In the genomic region with DNA sequence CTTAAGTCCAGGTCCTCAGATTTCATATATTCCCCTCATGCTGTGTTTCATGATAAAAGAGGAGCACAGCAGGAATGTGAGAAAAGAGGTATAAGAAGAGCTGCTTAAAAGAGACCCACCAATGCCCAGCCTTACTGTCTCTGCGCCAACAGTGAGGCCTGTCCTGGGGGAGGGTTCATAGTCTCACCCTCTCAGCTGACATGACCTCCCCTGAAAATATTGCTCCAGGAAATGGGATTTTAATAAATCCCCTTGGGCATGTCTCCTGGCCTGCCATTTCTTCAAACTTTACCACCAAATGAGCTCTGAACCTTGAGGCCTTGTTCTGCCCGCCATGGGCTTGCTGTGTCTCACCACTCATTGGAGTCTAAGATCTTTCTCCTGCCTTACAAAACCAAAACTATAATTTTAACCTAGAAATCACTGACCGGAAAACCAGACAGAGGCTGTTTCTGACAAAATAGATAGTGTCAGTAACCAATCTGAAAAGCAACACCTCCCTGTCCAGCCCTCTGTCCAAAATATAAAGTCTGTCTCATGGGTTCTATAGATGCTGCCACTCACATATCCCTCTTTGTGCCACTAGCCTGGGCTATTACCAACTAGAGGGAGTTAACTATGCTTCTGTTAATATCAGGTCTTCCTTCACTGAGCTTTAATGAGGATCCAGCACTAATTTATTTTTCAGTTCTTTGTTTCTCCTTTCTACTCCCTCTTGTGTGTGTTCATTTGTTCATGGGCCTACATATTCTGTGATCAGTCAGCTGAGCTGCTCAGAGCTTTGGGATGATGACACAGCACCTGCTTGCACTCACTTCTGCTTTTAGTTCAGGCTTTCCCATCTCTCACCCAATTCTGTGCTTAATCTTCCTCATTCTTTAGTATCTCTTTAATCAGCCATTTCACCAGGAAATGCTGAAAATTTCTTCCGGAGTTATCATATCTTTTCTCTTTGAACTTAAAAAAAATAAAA, we compare ENCODE assay signal across 9 cellular contexts. TPM values are rescaled to one million over a fixed set of nuclear protein-coding genes. Genes with fewer than 3 reads are reported as not detected.
A peak's percentile ranks its signal among the peaks of the same experiment; 100 is the strongest.
DNase-seq lines count a peak whose midpoint lies in the region; ATAC-seq and TF ChIP-seq lines count a peak whose summit lies in the region.
"Had no signal": no experiment of that assay in that cellular context is flagged by ENCODE, and none has a peak within 500 bp of the region (broad histone marks: within the 10 kb centered on the region; RNA-seq: fewer than 3 reads in every experiment).

A gene with protein sequence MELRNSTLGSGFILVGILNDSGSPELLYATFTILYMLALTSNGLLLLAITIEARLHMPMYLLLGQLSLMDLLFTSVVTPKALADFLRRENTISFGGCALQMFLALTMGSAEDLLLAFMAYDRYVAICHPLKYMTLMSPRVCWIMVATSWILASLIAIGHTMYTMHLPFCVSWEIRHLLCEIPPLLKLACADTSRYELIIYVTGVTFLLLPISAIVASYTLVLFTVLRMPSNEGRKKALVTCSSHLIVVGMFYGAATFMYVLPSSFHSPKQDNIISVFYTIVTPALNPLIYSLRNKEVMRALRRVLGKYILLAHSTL (minus strand): TSS at position 51 of the 973 bp plus-strand sequence. CDS start 3,019 bp downstream, outside the sequence.

- H3K27ac Mint-ChIP-seq in activated naive CD4-positive, alpha-beta T cell treated with anti-CD3 and anti-CD28 coated beads for 36 hours = no peak within 1 kb of the TSS

- no peaks in the 10 kb centered on the region for H3K9me3 Mint-ChIP-seq in activated naive CD4-positive, alpha-beta T cell treated with anti-CD3 and anti-CD28 coated beads for 36 hours

- no peak within 1 kb of the TSS for H3K4me3 ChIP-seq in coronary artery

- intact Hi-C loops in activated naive CD4-positive, alpha-beta T cell treated with anti-CD3 and anti-CD28 coated beads for 36 hours (cut with micrococcal nuclease) = no loop called here

- DNase-seq in left lobe of liver (ENCODE audit: low spot score) (no peak), NCI-H524 treated with DMSO at 0.1 percent for 48 hours (lab: John Stamatoyannopoulos, UW) (no peak), NCI-H510A (lab: John Stamatoyannopoulos, UW) (no peak), coronary artery (ENCODE audit: low spot score) (no peak)
- no peak for DNase-seq in activated naive CD4-positive, alpha-beta T cell treated with anti-CD3 and anti-CD28 coated beads for 36 hours
- DNase-seq: NCI-H187 treated with DMSO at 0.1 percent for 48 hours had no signal

- CTCF ChIA-PET in activated naive CD4-positive, alpha-beta T cell treated with anti-CD3 and anti-CD28 coated beads for 36 hours (lab: Charles Lee) = interaction anchor here (0.6 to 1.1 kb wide), 3 partner anchors 17 to 393 kb away, joined by 3 to 6 read pairs (median 6); no protein-coding TSS in a partner anchor

- H3K27me3 Mint-ChIP-seq in activated naive CD4-positive, alpha-beta T cell treated with anti-CD3 and anti-CD28 coated beads for 36 hours (ENCODE audit: low read depth) = no peaks in the 10 kb centered on the region

- peak within 1 kb of the TSS in 1 of 2 donors; percentile 54 for H3K27ac ChIP-seq in coronary artery

- TF ChIP-seq CTCF in coronary artery (IDR thresholded peaks at IDR 0.05) = no peak

- no peaks in the 10 kb centered on the region for H3K4me1 Mint-ChIP-seq in activated naive CD4-positive, alpha-beta T cell treated with anti-CD3 and anti-CD28 coated beads for 36 hours (ENCODE audit: low read depth)

- H3K4me3 Mint-ChIP-seq in activated naive CD4-positive, alpha-beta T cell treated with anti-CD3 and anti-CD28 coated beads for 36 hours = no peak within 1 kb of the TSS

- peak; percentile 83 for ATAC-seq in GM18520 (IDR thresholded peaks at IDR 0.05; ENCODE audit: unreplicated experiment)
- peak; percentile 93 for ATAC-seq in GM21737 (IDR thresholded peaks at IDR 0.05; ENCODE audit: unreplicated experiment)
- ATAC-seq in HG03558 (IDR thresholded peaks at IDR 0.05; ENCODE audit: extremely low read depth, unreplicated experiment) = peak; percentile 72
- peak; percentile 19 for ATAC-seq in left lobe of liver

- H3K36me3 Mint-ChIP-seq in activated naive CD4-positive, alpha-beta T cell treated with anti-CD3 and anti-CD28 coated beads for 36 hours (ENCODE audit: low read depth) = no peaks in the 10 kb centered on the region

RNA-seq across cellular contexts. Expression of the gene that starts here (rescaled TPM):
- total RNA-seq in left lobe of liver = not detected
- under 1 TPM in 1 of 2 experiments, not detected in 1; 0.05 TPM for total RNA-seq in activated naive CD4-positive, alpha-beta T cell treated with anti-CD3 and anti-CD28 coated beads for 36 hours

Comparison
In these comparisons a context has a peak if more than half of its experiments do, and no peak if none do; other contexts are left out.
1. Peak in ATAC-seq in left lobe of liver; RNA of the gene not detected or under 1 TPM.
2. ATAC-seq: peak in every context shown above with its lines; median percentile 93 in GM21737; 83 in GM18520; 72 in HG03558; 19 in left lobe of liver.